ENCODE assay signal across 14 cellular contexts in the genomic region with DNA sequence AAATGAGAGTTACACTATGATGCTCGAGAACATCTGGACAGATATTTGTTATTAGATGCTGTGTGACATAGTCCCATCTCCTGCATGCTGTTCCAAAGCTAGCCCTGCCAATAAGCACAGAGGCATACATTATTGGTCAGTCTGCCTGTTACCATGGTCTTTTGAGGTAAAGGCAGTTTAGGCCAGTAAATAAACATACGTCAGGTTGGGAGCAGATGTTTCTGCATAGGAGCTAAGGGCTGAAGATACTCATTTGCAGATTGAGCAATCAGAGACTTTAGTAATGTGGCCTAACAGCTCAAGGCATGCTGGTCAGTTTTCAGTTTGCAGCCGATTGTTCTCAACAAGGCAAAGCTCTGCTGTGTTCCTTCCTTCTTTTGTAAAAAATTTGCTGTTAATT.
DNase-seq lines count a peak whose midpoint lies in the region; ATAC-seq lines count a peak whose summit lies in the region.
"Had no signal": no experiment of that assay in that cellular context is flagged by ENCODE, and none has a peak within 500 bp of the region (broad histone marks: within the 10 kb centered on the region; RNA-seq: fewer than 3 reads in every experiment).

No MANE protein-coding gene starts in this region.

- DNase-seq in DMS 273 (lab: John Stamatoyannopoulos, UW; ENCODE audit: unreplicated experiment): peak; percentile 69
- peak; percentile 68 for DNase-seq in NCI-H82 (lab: John Stamatoyannopoulos, UW)
- peak; percentile 80 for DNase-seq in fibroblast of peridontal ligament (ENCODE audit: extremely low read depth)
- peak; percentile 86 for DNase-seq in non-pigmented ciliary epithelial cell (ENCODE audit: low read depth)
- DNase-seq in NCI-H2227 treated with DMSO at 0.1 percent for 48 hours (lab: John Stamatoyannopoulos, UW): no peak
- no peak for DNase-seq in SK-N-DZ (ENCODE audit: low spot score)
- DNase-seq in Kasumi-1 (lab: John Stamatoyannopoulos, UW): no peak
- DNase-seq: activated CD4-positive, CD25-positive, alpha-beta regulatory T cell treated with anti-CD3 and anti-CD28 coated beads, Interleukin-2, amount 50 U/mL, for 72 hours; activated naive CD8-positive, alpha-beta T cell treated with anti-CD3 and anti-CD28 coated beads, Interleukin-2, amount 10 ng/mL, durations not matched to agents 7 days and 5 days; NCI-H1048; stimulated activated CD4-positive, alpha-beta T cell treated with anti-CD3 and anti-CD28 coated beads, Interleukin-1b, Interleukin-23, amount 100 ng/mL, for 48 hours; T-helper 1 cell had no signal

- ATAC-seq in GM18517 (IDR thresholded peaks at IDR 0.05; ENCODE audit: unreplicated experiment): no peak
- ATAC-seq: esophagus mucosa had no signal

Comparison
In these comparisons a context has a peak if more than half of its experiments do, and no peak if none do; other contexts are left out.
1. DNase-seq: peak in DMS 273 (single experiment), NCI-H82 (single experiment), fibroblast of peridontal ligament (single experiment) and non-pigmented ciliary epithelial cell (single experiment); none in NCI-H2227 treated with DMSO at 0.1 percent for 48 hours (single experiment), SK-N-DZ (single experiment) and Kasumi-1 (0 of 2).